Comparison of ENCODE assay signal across 1 cellular context in the genomic region with DNA sequence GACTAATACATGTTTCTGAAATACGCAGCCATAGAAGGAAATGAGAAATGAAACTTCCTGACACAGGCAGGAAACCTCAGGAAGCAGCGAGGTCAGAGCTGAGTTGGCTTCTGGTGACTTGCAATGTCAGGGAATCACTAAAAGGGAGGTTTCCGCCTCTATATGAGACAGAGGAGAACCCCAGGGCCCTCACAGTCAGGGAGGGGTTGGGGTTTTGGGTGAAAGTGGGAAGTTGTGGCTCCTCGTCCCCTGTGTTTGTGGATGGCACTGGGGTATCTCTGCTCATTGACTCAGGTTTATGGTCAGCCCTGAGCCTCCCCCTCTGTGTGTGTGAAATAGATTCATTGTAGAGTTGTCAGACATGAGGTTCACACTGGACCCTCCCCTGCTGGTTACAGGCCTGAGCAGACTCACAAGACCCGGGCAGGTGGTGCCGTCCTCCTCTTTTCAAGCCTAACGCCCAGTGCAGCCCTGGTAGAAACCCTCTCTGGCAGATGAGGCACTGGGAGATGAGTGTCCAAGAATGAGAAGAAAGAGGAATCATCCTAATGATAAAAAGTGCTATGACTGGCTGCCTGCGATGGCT.
TF ChIP-seq lines count a peak whose summit lies in the region.

No MANE protein-coding gene starts in this region.

TF ChIP-seq in IMR-90, 13 proteins besides CTCF, POLR2A, EP300 and RAD21 (continued from another document):
- TF ChIP-seq, protein P1, sequence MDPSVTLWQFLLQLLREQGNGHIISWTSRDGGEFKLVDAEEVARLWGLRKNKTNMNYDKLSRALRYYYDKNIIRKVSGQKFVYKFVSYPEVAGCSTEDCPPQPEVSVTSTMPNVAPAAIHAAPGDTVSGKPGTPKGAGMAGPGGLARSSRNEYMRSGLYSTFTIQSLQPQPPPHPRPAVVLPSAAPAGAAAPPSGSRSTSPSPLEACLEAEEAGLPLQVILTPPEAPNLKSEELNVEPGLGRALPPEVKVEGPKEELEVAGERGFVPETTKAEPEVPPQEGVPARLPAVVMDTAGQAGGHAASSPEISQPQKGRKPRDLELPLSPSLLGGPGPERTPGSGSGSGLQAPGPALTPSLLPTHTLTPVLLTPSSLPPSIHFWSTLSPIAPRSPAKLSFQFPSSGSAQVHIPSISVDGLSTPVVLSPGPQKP (IDR thresholded peaks at IDR 0.05; ENCODE audit: borderline replicate concordance, low read depth, low read length), result no peak
- TF ChIP-seq, protein P2, sequence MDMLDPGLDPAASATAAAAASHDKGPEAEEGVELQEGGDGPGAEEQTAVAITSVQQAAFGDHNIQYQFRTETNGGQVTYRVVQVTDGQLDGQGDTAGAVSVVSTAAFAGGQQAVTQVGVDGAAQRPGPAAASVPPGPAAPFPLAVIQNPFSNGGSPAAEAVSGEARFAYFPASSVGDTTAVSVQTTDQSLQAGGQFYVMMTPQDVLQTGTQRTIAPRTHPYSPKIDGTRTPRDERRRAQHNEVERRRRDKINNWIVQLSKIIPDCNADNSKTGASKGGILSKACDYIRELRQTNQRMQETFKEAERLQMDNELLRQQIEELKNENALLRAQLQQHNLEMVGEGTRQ (IDR thresholded peaks at IDR 0.05; ENCODE audit: low read depth, low read length), result no peak
- no peak for TF ChIP-seq RCOR1 (IDR thresholded peaks at IDR 0.05; ENCODE audit: insufficient replicate concordance, low read length)
TF ChIP-seq in IMR-90: peak in this region for 0.
